Comparison of ENCODE assay signal across 8 cellular contexts in the genomic region with DNA sequence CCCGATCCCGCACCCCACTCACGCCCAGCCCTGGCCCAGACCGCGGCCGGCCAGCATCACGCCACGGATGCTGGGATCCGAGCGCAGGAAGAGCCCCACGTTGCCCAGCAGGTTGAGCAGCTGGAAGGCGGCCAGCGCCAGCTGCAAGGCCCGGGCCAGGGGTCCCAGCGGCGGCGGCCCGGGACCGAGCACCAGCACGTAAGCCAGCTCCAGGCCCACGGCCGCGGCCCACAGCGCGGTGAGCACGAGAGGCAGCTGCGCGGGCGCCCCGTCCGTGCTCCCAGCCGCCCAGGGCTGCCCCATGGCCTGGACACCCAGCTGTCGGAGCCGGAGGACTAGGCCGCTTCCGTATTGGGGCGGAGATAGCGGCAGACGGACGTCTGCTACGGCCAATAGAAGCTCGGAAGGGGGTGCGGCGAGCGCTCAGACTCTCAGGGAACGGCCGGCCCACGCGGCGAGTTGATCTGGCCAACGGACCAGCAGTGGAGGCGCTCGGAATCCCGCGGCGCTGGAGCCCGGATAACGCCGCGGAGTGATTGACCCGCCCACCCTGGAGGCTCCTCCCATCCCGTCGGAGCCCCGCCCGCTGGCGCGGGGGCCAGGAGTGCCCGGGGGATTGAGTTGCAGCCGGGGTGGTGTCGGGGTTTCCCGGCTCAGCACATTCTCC. TPM values are rescaled to one million over a fixed set of nuclear protein-coding genes. Genes with fewer than 3 reads are reported as not detected.
DNase-seq lines count a peak whose midpoint lies in the region; ATAC-seq and TF ChIP-seq lines count a peak whose summit lies in the region.

TSS of gene ZDHHC24 (minus strand) at position 348 of the 667 bp plus-strand sequence. CDS start at position 303, 45 bp downstream.

- H3K79me2 ChIP-seq in Karpas-422 (ENCODE audit: low read length): peaks cover 8% of the 10 kb centered on the region

- H3K36me3 ChIP-seq in Karpas-422 (ENCODE audit: insufficient read depth, low read length): no peaks in the 10 kb centered on the region; the same call in 1 of the 2 replicates

- H3K4me3 Mint-ChIP-seq in naive thymus-derived CD8-positive, alpha-beta T cell: peak within 1 kb of the TSS; percentile 85 to 95 (median 88)

- H3K4me1 ChIP-seq in Karpas-422 (ENCODE audit: low read length): peaks cover 40% of the 10 kb centered on the region

- H4K20me1 ChIP-seq in Karpas-422 (ENCODE audit: insufficient read depth, low read depth, low read length): 0 out of 2 replicates have a peak, but pooled peaks cover 4% of the 10 kb centered on the region

- H3K9me3 Mint-ChIP-seq in naive thymus-derived CD8-positive, alpha-beta T cell: no peaks in the 10 kb centered on the region

- peak within 1 kb of the TSS; percentile 97 for H3K4me3 ChIP-seq in Karpas-422 (ENCODE audit: low read length)
- H3K4me3 ChIP-seq in fibroblast of mammary gland (ENCODE audit: control insufficient read depth, low read depth, low read length): peak within 1 kb of the TSS; percentile 68

- H3K9me2 ChIP-seq in Karpas-422 (replicated peaks; ENCODE audit: insufficient read depth, low read length): no peaks in the 10 kb centered on the region

- POLR2A ChIA-PET in naive thymus-derived CD8-positive, alpha-beta T cell (lab: Charles Lee): interaction anchor here (1.0 to 3.7 kb wide), 18 partner anchors 9 to 132 kb away, joined by 3 to 41 read pairs (median 6); partner anchors contain the start of genes BBS1, CCDC87, CTSF and DPP3

- H3K27ac Mint-ChIP-seq in naive thymus-derived CD8-positive, alpha-beta T cell: peak within 1 kb of the TSS; percentile 71 to 96 (median 92)

- no peaks in the 10 kb centered on the region for H3K27me3 ChIP-seq in Karpas-422 (ENCODE audit: low read length)

- peak within 1 kb of the TSS; percentile 76 for H3K27ac ChIP-seq in Karpas-422 (ENCODE audit: low read length)

- peak within 1 kb of the TSS; percentile 70; the same call in 1 of the 2 replicates for H2AFZ ChIP-seq in Karpas-422 (ENCODE audit: low read length)

- H3K27me3 Mint-ChIP-seq in naive thymus-derived CD8-positive, alpha-beta T cell: no peaks in the 10 kb centered on the region

- H3K4me1 Mint-ChIP-seq in naive thymus-derived CD8-positive, alpha-beta T cell: peaks cover 36 to 47% (median 41%) of the 10 kb centered on the region in 4 donors

- ATAC-seq in GM21825 (IDR thresholded peaks at IDR 0.05; ENCODE audit: unreplicated experiment): peak; percentile 74
- ATAC-seq in naive thymus-derived CD8-positive, alpha-beta T cell: peak; percentile 77 to 78

- peak within 1 kb of the TSS; percentile 93 for H3K4me2 ChIP-seq in Karpas-422 (ENCODE audit: low read depth, low read length, poor library complexity, severe bottlenecking)

- peaks cover 0 to 24% (median 0%) of the 10 kb centered on the region in 3 donors for H3K36me3 Mint-ChIP-seq in naive thymus-derived CD8-positive, alpha-beta T cell

- peak within 1 kb of the TSS; percentile 96 for H3K9ac ChIP-seq in Karpas-422 (ENCODE audit: low read length)

- TF ChIP-seq CTCF in fibroblast of mammary gland (conservative IDR thresholded peaks at IDR 0.05; ENCODE audit: control insufficient read depth, insufficient read depth, low read depth, low read length): no peak

- no peaks in the 10 kb centered on the region for H3K9me3 ChIP-seq in Karpas-422 (ENCODE audit: low read length)

- DNase-seq in DMS79 treated with DMSO at 0.1 percent for 48 hours (lab: John Stamatoyannopoulos, UW): peak; percentile 79
- peak; percentile 97 for DNase-seq in Karpas-422
- peak; percentile 99 for DNase-seq in RPMI8226
- DNase-seq in activated T-helper 1 cell treated with anti-CD3 and anti-CD28 coated beads, Interleukin-2, amount 50 U/mL, for 16 hours (ENCODE audit: low read depth in 1 of 2, low spot score in 1 of 2): peak; percentile 66 to 77
- DNase-seq in fibroblast of mammary gland (ENCODE audit: low read depth): peak; percentile 95
- peak; percentile 64 to 84 (median 77) for DNase-seq in naive thymus-derived CD8-positive, alpha-beta T cell
- DNase-seq in stimulated activated naive CD4-positive, alpha-beta T cell (lab: John Stamatoyannopoulos, UW): peak; percentile 58 to 86 (median 76)

RNA-seq across cellular contexts. Expression of gene ZDHHC24, which starts in this region (rescaled TPM):
- total RNA-seq in Karpas-422 (2014; rRNA removed; shearing (Covaris generic); ENCODE audit: low replicate concordance): 22.2 and 35.0 TPM in 2 replicates
- total RNA-seq in naive thymus-derived CD8-positive, alpha-beta T cell: 10 to 100 TPM; 26.3 to 29.3 TPM
- polyA plus RNA-seq in naive thymus-derived CD8-positive, alpha-beta T cell: 10 to 100 TPM in 2 of 3 donors, 1 to 10 TPM in 1; 9.6 to 14.1 (median 10.5) TPM

Comparison
In these comparisons a context has a peak if more than half of its experiments do, and no peak if none do; other contexts are left out.
1. Peak in every context shown above with its lines: DNase-seq, ATAC-seq, H3K4me3 ChIP-seq and H3K27ac ChIP-seq.